In the genomic region with DNA sequence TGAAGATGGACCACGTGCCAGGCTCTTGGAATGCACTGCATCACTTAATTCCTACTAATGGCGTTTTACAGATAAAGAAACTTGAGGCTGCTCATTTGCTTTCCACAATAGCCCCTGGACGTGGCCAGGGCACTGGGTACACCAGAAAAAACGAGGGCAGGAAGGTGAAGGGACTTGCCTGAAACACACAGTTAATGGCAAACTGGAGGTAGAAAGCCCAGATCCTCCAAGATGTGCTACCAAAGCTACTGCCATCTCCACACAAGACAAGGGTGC, we compare ENCODE assay signal across 30 cellular contexts. TPM values are rescaled to one million over a fixed set of nuclear protein-coding genes. Genes with fewer than 3 reads are reported as not detected.
DNase-seq lines count a peak whose midpoint lies in the region; ATAC-seq and TF ChIP-seq lines count a peak whose summit lies in the region.
"Had no signal": no experiment of that assay in that cellular context is flagged by ENCODE, and none has a peak within 500 bp of the region (broad histone marks: within the 10 kb centered on the region; RNA-seq: fewer than 3 reads in every experiment).

No MANE protein-coding gene starts in this region.

- ATAC-seq in activated CD8-positive, alpha-beta T cell treated with anti-CD3 and anti-CD28 coated beads for 36 hours, result no peak
- ATAC-seq in HG03159 (IDR thresholded peaks at IDR 0.05; ENCODE audit: unreplicated experiment) (no peak), HG03571 (IDR thresholded peaks at IDR 0.05; ENCODE audit: unreplicated experiment) (no peak)
- no peak for ATAC-seq in stimulated activated effector memory CD8-positive, alpha-beta T cell treated with anti-CD3 and anti-CD28 coated beads, Interleukin-12 subunit alpha, Interleukin-12 subunit beta, amount 100 ng/mL, for 72 hours
- ATAC-seq: activated CD4-positive, alpha-beta T cell treated with anti-CD3 and anti-CD28 coated beads for 36 hours; Right ventricle myocardium inferior; stimulated activated memory B cell treated with anti-CD40 and anti-IgM and Interleukin-4, amounts not matched to agents 10 μg/mL and 1 μg/mL and 100 μg/mL, for 72 hours had no signal

- no peaks in the 10 kb centered on the region for H3K9me3 Mint-ChIP-seq in activated CD8-positive, alpha-beta T cell treated with anti-CD3 and anti-CD28 coated beads for 36 hours
- no peaks in the 10 kb centered on the region for H3K9me3 Mint-ChIP-seq in nephron
- no peaks in the 10 kb centered on the region for H3K9me3 Mint-ChIP-seq in stimulated activated effector memory CD8-positive, alpha-beta T cell treated with anti-CD3 and anti-CD28 coated beads, Interleukin-12 subunit alpha, Interleukin-12 subunit beta, amount 100 ng/mL, for 72 hours
- H3K9me3 Mint-ChIP-seq: activated naive CD8-positive, alpha-beta T cell treated with anti-CD3 and anti-CD28 coated beads for 36 hours; central memory CD8-positive, alpha-beta T cell; stimulated activated memory B cell treated with anti-CD40 and anti-IgM and Interleukin-4, amounts not matched to agents 10 μg/mL and 1 μg/mL and 100 μg/mL, for 72 hours had no signal

- no peak overlapping the region for H3K4me3 ChIP-seq in BLaER1
- H3K4me3 ChIP-seq: ascending aorta, GM23248, smooth muscle cell, suprapubic skin, vagina had no signal

- DNase-seq in Caki2 (ENCODE audit: low read depth), result peak; percentile 50
- DNase-seq in activated CD8-positive, alpha-beta T cell treated with anti-CD3 and anti-CD28 coated beads for 36 hours, result no peak
- no peak for DNase-seq in stimulated activated effector memory CD8-positive, alpha-beta T cell treated with anti-CD3 and anti-CD28 coated beads, Interleukin-12 subunit alpha, Interleukin-12 subunit beta, amount 100 ng/mL, for 72 hours (ENCODE audit: low spot score in 2 of 2)
- no peak for DNase-seq in NCI-H82 treated with DMSO at 0.1 percent for 48 hours (lab: John Stamatoyannopoulos, UW; ENCODE audit: unreplicated experiment)
- DNase-seq: activated CD4-positive, alpha-beta T cell treated with anti-CD3 and anti-CD28 coated beads for 36 hours; activated naive CD8-positive, alpha-beta T cell treated with anti-CD3 and anti-CD28 coated beads for 36 hours; DMS153; GDM1; GM23248; KBM-7; mammary epithelial cell; NCI-H1417 treated with DMSO at 0.1 percent for 48 hours; NCI-H2081 treated with DMSO at 0.1 percent for 48 hours; NCI-H774; OCI-M1; stimulated activated CD4-positive, alpha-beta T cell treated with anti-CD3 and anti-CD28 coated beads, Interleukin-2, amount 100 ng/mL, for 24 hours; SW 1271 had no signal

- intact Hi-C loops in activated CD8-positive, alpha-beta T cell treated with anti-CD3 and anti-CD28 coated beads for 36 hours (cut with micrococcal nuclease), result no loop called here

- H3K4me1 Mint-ChIP-seq in activated CD8-positive, alpha-beta T cell treated with anti-CD3 and anti-CD28 coated beads for 36 hours (ENCODE audit: low read depth), result peaks cover 91% of the 10 kb centered on the region
- peaks cover 52% of the 10 kb centered on the region for H3K4me1 Mint-ChIP-seq in nephron
- peaks cover 90% of the 10 kb centered on the region for H3K4me1 Mint-ChIP-seq in stimulated activated effector memory CD8-positive, alpha-beta T cell treated with anti-CD3 and anti-CD28 coated beads, Interleukin-12 subunit alpha, Interleukin-12 subunit beta, amount 100 ng/mL, for 72 hours

- TF ChIP-seq CTCF in activated CD8-positive, alpha-beta T cell treated with anti-CD3 and anti-CD28 coated beads for 36 hours (IDR thresholded peaks at IDR 0.05), result no peak
- TF ChIP-seq CTCF in nephron (IDR thresholded peaks at IDR 0.05; ENCODE audit: unreplicated experiment in 3 of 3), result no peak

- peak overlapping the region; percentile 93 for H3K27ac ChIP-seq in BLaER1
- H3K27ac ChIP-seq: ascending aorta, GM23248, neutrophil, suprapubic skin had no signal

- no peaks in the 10 kb centered on the region for H3K9me3 ChIP-seq in BLaER1
- H3K9me3 ChIP-seq: ascending aorta, neutrophil, suprapubic skin, vagina had no signal

- H3K4me2 ChIP-seq in BLaER1, result peak overlapping the region; percentile 91
- H3K4me2 ChIP-seq: smooth muscle cell had no signal

- H3K27me3 Mint-ChIP-seq in activated CD8-positive, alpha-beta T cell treated with anti-CD3 and anti-CD28 coated beads for 36 hours, result no peaks in the 10 kb centered on the region
- peaks cover 12% of the 10 kb centered on the region for H3K27me3 Mint-ChIP-seq in nephron (ENCODE audit: low read depth)
- H3K27me3 Mint-ChIP-seq: activated CD4-positive, alpha-beta T cell treated with anti-CD3 and anti-CD28 coated beads for 36 hours; activated naive CD8-positive, alpha-beta T cell treated with anti-CD3 and anti-CD28 coated beads for 36 hours; central memory CD8-positive, alpha-beta T cell had no signal

- POLR2A ChIA-PET in activated CD8-positive, alpha-beta T cell treated with anti-CD3 and anti-CD28 coated beads for 36 hours (lab: Charles Lee), result interaction anchor here (0.6 to 3.9 kb wide), 4 partner anchors 11 to 161 kb away, joined by 3 to 18 read pairs (median 4); no protein-coding TSS in a partner anchor

- no peak overlapping the region for H3K4me3 Mint-ChIP-seq in activated CD8-positive, alpha-beta T cell treated with anti-CD3 and anti-CD28 coated beads for 36 hours
- peak overlapping the region in 1 of 3 experiments; percentile 57 for H3K4me3 Mint-ChIP-seq in nephron
- H3K4me3 Mint-ChIP-seq in stimulated activated effector memory CD8-positive, alpha-beta T cell treated with anti-CD3 and anti-CD28 coated beads, Interleukin-12 subunit alpha, Interleukin-12 subunit beta, amount 100 ng/mL, for 72 hours, result no peak overlapping the region
- H3K4me3 Mint-ChIP-seq: activated CD4-positive, alpha-beta T cell treated with anti-CD3 and anti-CD28 coated beads for 36 hours; activated naive CD8-positive, alpha-beta T cell treated with anti-CD3 and anti-CD28 coated beads for 36 hours; stimulated activated memory B cell treated with anti-CD40 and anti-IgM and Interleukin-4, amounts not matched to agents 10 μg/mL and 1 μg/mL and 100 μg/mL, for 72 hours had no signal

- CTCF ChIA-PET in activated CD8-positive, alpha-beta T cell treated with anti-CD3 and anti-CD28 coated beads for 36 hours (lab: Charles Lee), result interaction anchor here (1.3 to 15.2 kb wide), 4 partner anchors 11 to 226 kb away, joined by 5 to 188 read pairs (median 40); no protein-coding TSS in a partner anchor

- in situ Hi-C loops in Caki2 (cut with HindIII; ENCODE audit: low pct_unique_long_range_greater_than_20kb, low sequenced_read_pairs), result no loop called here

- no peaks in the 10 kb centered on the region for H3K36me3 ChIP-seq in BLaER1
- H3K36me3 ChIP-seq: ascending aorta, neutrophil, suprapubic skin, vagina had no signal

- peaks cover 100% of the 10 kb centered on the region for H3K4me1 ChIP-seq in BLaER1
- H3K4me1 ChIP-seq: ascending aorta had no signal

- H3K27ac Mint-ChIP-seq in activated CD8-positive, alpha-beta T cell treated with anti-CD3 and anti-CD28 coated beads for 36 hours, result peak overlapping the region; percentile 22
- H3K27ac Mint-ChIP-seq in nephron, result peak overlapping the region; percentile 82 to 98 (median 95)
- no peak overlapping the region for H3K27ac Mint-ChIP-seq in stimulated activated effector memory CD8-positive, alpha-beta T cell treated with anti-CD3 and anti-CD28 coated beads, Interleukin-12 subunit alpha, Interleukin-12 subunit beta, amount 100 ng/mL, for 72 hours
- H3K27ac Mint-ChIP-seq: activated CD4-positive, alpha-beta T cell treated with anti-CD3 and anti-CD28 coated beads for 36 hours; activated naive CD8-positive, alpha-beta T cell treated with anti-CD3 and anti-CD28 coated beads for 36 hours had no signal

- H3K9ac ChIP-seq in BLaER1, result no peak overlapping the region
- H3K9ac ChIP-seq: GM23248 had no signal

- no peaks in the 10 kb centered on the region for H4K20me1 ChIP-seq in BLaER1

- no peaks in the 10 kb centered on the region for H3K36me3 Mint-ChIP-seq in activated CD8-positive, alpha-beta T cell treated with anti-CD3 and anti-CD28 coated beads for 36 hours (ENCODE audit: low read depth)
- H3K36me3 Mint-ChIP-seq in nephron (ENCODE audit: low read depth), result peaks cover 4% of the 10 kb centered on the region
- peaks cover 6% of the 10 kb centered on the region for H3K36me3 Mint-ChIP-seq in stimulated activated effector memory CD8-positive, alpha-beta T cell treated with anti-CD3 and anti-CD28 coated beads, Interleukin-12 subunit alpha, Interleukin-12 subunit beta, amount 100 ng/mL, for 72 hours
- H3K36me3 Mint-ChIP-seq: activated naive CD8-positive, alpha-beta T cell treated with anti-CD3 and anti-CD28 coated beads for 36 hours; stimulated activated memory B cell treated with anti-CD40 and anti-IgM and Interleukin-4, amounts not matched to agents 10 μg/mL and 1 μg/mL and 100 μg/mL, for 72 hours had no signal

- H3K27me3 ChIP-seq in BLaER1, result no peaks in the 10 kb centered on the region
- H3K27me3 ChIP-seq: ascending aorta, vagina had no signal

RNA-seq across cellular contexts. Expression of a gene that starts 1.8 kb away (rescaled TPM):
- 427 and 456 TPM in 2 replicates for total RNA-seq in Caki2 (2014; rRNA removed; shearing (Covaris generic); ENCODE audit: low replicate concordance)
- total RNA-seq in activated CD8-positive, alpha-beta T cell treated with anti-CD3 and anti-CD28 coated beads for 36 hours, result 1 to 10 TPM; 6.7 to 7.2 TPM
- total RNA-seq: ascending aorta, GM23248, mammary epithelial cell, smooth muscle cell, suprapubic skin had no signal

RNA-seq across cellular contexts. Expression of a gene that starts 29.3 kb away (rescaled TPM):
- total RNA-seq in Caki2 (2014; rRNA removed; shearing (Covaris generic); ENCODE audit: low replicate concordance), result 1.4 and 5.4 TPM in 2 replicates
- under 1 TPM; 0.13 to 0.29 TPM for total RNA-seq in activated CD8-positive, alpha-beta T cell treated with anti-CD3 and anti-CD28 coated beads for 36 hours
- total RNA-seq: ascending aorta, dermis microvascular lymphatic vessel endothelial cell, GM23248, mammary epithelial cell had no signal

RNA-seq across cellular contexts. Expression of a gene that starts 50.2 kb away (rescaled TPM):
- total RNA-seq in Caki2 (2014; rRNA removed; shearing (Covaris generic); ENCODE audit: low replicate concordance), result not detected in 2 replicates
- not detected for total RNA-seq in activated CD8-positive, alpha-beta T cell treated with anti-CD3 and anti-CD28 coated beads for 36 hours
- total RNA-seq: GM23248 had no signal

Comparison
In these comparisons a context has a peak if more than half of its experiments do, and no peak if none do; other contexts are left out.
1. RNA of a gene that starts 1.8 kb away (total RNA-seq): 427 to 456 TPM in Caki2; 6.7 to 7.2 TPM in activated CD8-positive, alpha-beta T cell treated with anti-CD3 and anti-CD28 coated beads for 36 hours; every median in the first group is over 10 times any median in the second.